Comparison of ENCODE assay signal across 10 cellular contexts in the genomic region with DNA sequence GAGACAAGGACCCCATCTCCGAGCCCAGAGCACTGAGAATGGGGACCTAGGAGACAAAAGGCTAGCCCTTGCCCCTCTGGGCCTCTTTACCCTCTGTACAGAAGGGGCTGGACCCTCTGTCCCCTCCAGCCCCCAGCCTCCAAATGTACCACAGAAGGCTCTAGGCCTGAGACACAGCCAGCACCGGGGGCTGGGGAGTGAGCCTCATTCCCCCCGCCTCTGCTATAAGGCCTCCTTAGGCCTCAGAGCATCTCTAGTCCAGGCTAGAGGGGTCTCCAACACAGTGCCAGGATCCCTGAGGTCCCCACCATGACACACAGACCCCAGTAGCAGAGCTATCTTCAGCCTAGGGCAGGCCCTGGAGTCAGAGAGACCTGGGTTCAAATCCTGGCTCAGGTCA. TPM values are rescaled to one million over a fixed set of nuclear protein-coding genes. Genes with fewer than 3 reads are reported as not detected.
A peak's percentile ranks its signal among the peaks of the same experiment; 100 is the strongest.
DNase-seq lines count a peak whose midpoint lies in the region; ATAC-seq and TF ChIP-seq lines count a peak whose summit lies in the region.
"Had no signal": no experiment of that assay in that cellular context is flagged by ENCODE, and none has a peak within 500 bp of the region (broad histone marks: within the 10 kb centered on the region; RNA-seq: fewer than 3 reads in every experiment).

No MANE protein-coding gene starts in this region.

- peaks cover 22 to 37% (median 34%) of the 10 kb centered on the region in 7 donors for H3K4me1 Mint-ChIP-seq in naive thymus-derived CD4-positive, alpha-beta T cell

- no peaks in the 10 kb centered on the region for H3K27me3 Mint-ChIP-seq in naive thymus-derived CD4-positive, alpha-beta T cell
- H3K27me3 Mint-ChIP-seq: effector memory CD8-positive, alpha-beta T cell had no signal

- peak overlapping the region in 6 of 10 donors; percentile 10 to 92 (median 86) for H3K4me3 Mint-ChIP-seq in naive thymus-derived CD4-positive, alpha-beta T cell

- no peaks in the 10 kb centered on the region for H3K36me3 Mint-ChIP-seq in naive thymus-derived CD4-positive, alpha-beta T cell

- peaks cover 66% of the 10 kb centered on the region for H3K4me1 ChIP-seq in Karpas-422 (ENCODE audit: low read length)
- peaks cover 13 to 33% of the 10 kb centered on the region in 2 donors for H3K4me1 ChIP-seq in naive thymus-derived CD4-positive, alpha-beta T cell (ENCODE audit: control insufficient read depth in 2 of 2, insufficient read depth in 2 of 2, low read length in 2 of 2)

- H3K9me2 ChIP-seq in Karpas-422 (replicated peaks; ENCODE audit: insufficient read depth, low read length): no peaks in the 10 kb centered on the region

- H3K4me3 ChIP-seq in AG04449 (ENCODE audit: low read depth, low read length): peak overlapping the region; percentile 88
- H3K4me3 ChIP-seq in Karpas-422 (ENCODE audit: low read length): peak overlapping the region; percentile 90
- peak overlapping the region; percentile 81 for H3K4me3 ChIP-seq in coronary artery
- H3K4me3 ChIP-seq in naive thymus-derived CD4-positive, alpha-beta T cell (ENCODE audit: low read length): no peak overlapping the region

- H3K36me3 ChIP-seq in Karpas-422 (ENCODE audit: insufficient read depth, low read length): no peaks in the 10 kb centered on the region
- H3K36me3 ChIP-seq in naive thymus-derived CD4-positive, alpha-beta T cell (ENCODE audit: control insufficient read depth in 2 of 3, insufficient read depth in 3 of 3, low read length in 3 of 3): peaks cover 0 to 3% (median 0%) of the 10 kb centered on the region in 3 experiments

- peaks cover 13% of the 10 kb centered on the region for H3K79me2 ChIP-seq in Karpas-422 (ENCODE audit: low read length)

- H3K9me3 Mint-ChIP-seq in naive thymus-derived CD4-positive, alpha-beta T cell: no peaks in the 10 kb centered on the region
- H3K9me3 Mint-ChIP-seq: effector memory CD8-positive, alpha-beta T cell had no signal

- peak overlapping the region; percentile 95 for H3K4me2 ChIP-seq in Karpas-422 (ENCODE audit: low read depth, low read length, poor library complexity, severe bottlenecking)

- no peaks in the 10 kb centered on the region for H3K27me3 ChIP-seq in Karpas-422 (ENCODE audit: low read length)
- H3K27me3 ChIP-seq in naive thymus-derived CD4-positive, alpha-beta T cell (ENCODE audit: control insufficient read depth in 2 of 2, insufficient read depth in 2 of 2, low read length in 2 of 2): no peaks in the 10 kb centered on the region

- no peaks in the 10 kb centered on the region for H4K20me1 ChIP-seq in Karpas-422 (ENCODE audit: insufficient read depth, low read depth, low read length)

- CTCF ChIA-PET in AG04449 (lab: Yijun Ruan, JAX): interaction anchor here (0.9 to 17.2 kb wide), 19 partner anchors 10 to 451 kb away, joined by 3 to 157 read pairs (median 6); partner anchors contain the start of genes MORC2, SELENOM and TUG1
- CTCF ChIA-PET in naive thymus-derived CD4-positive, alpha-beta T cell (lab: Charles Lee): interaction anchor here (1.2 to 8.1 kb wide), 6 partner anchors 119 to 195 kb away, joined by 3 to 59 read pairs (median 6); no protein-coding TSS in a partner anchor

- no peak overlapping the region for H3K27ac Mint-ChIP-seq in naive thymus-derived CD4-positive, alpha-beta T cell

- H2AFZ ChIP-seq in Karpas-422 (ENCODE audit: low read length): no peak overlapping the region

- no peak for DNase-seq in AG04449 (ENCODE audit: low read depth, low spot score)
- no peak for DNase-seq in Karpas-422
- DNase-seq in coronary artery (ENCODE audit: low spot score): peak; percentile 74
- DNase-seq in naive thymus-derived CD4-positive, alpha-beta T cell: no peak
- DNase-seq in DMS153 treated with DMSO at 0.1 percent for 48 hours (lab: John Stamatoyannopoulos, UW; ENCODE audit: unreplicated experiment): no peak
- DNase-seq in GDM1 (lab: John Stamatoyannopoulos, UW): no peak
- DNase-seq in SW 1271 (lab: John Stamatoyannopoulos, UW): no peak

- intact Hi-C loops in naive thymus-derived CD4-positive, alpha-beta T cell (cut with micrococcal nuclease): loop anchor here (2.0 to 10.0 kb wide), 6 partner anchors 75 to 669 kb away; partner anchors contain the start of genes DEPDC5 (in 1 of the 2), DRG1 (in 1 of the 2), LIMK2 (in 1 of the 2) and PRR14L (in 1 of the 2)

- H3K9me3 ChIP-seq in Karpas-422 (ENCODE audit: low read length): no peaks in the 10 kb centered on the region
- no peaks in the 10 kb centered on the region for H3K9me3 ChIP-seq in naive thymus-derived CD4-positive, alpha-beta T cell (ENCODE audit: control insufficient read depth in 2 of 3, low read length in 3 of 3)

- TF ChIP-seq CTCF in AG04449 (IDR thresholded peaks at IDR 0.05; ENCODE audit: insufficient read depth, low read length, missing control alignments): no peak
- no peak for TF ChIP-seq CTCF in coronary artery (IDR thresholded peaks at IDR 0.05)

- H3K9ac ChIP-seq in Karpas-422 (ENCODE audit: low read length): peak overlapping the region; percentile 95

- ATAC-seq in naive thymus-derived CD4-positive, alpha-beta T cell: no peak
- no peak for ATAC-seq in GM18517 (IDR thresholded peaks at IDR 0.05; ENCODE audit: unreplicated experiment)

- POLR2A ChIA-PET in AG04449 (lab: Yijun Ruan, JAX): interaction anchor here (1.5 to 3.1 kb wide), 3 partner anchors 20 to 140 kb away, joined by 4 to 14 read pairs (median 12); partner anchors contain the start of gene SELENOM
- POLR2A ChIA-PET in naive thymus-derived CD4-positive, alpha-beta T cell (lab: Charles Lee): interaction anchor here (1.8 to 3.7 kb wide), 3 partner anchors 134 to 146 kb away, joined by 5 to 21 read pairs (median 11); no protein-coding TSS in a partner anchor

- peak overlapping the region; percentile 78 for H3K27ac ChIP-seq in Karpas-422 (ENCODE audit: low read length)
- peak overlapping the region; percentile 94 to 98 for H3K27ac ChIP-seq in coronary artery
- H3K27ac ChIP-seq in naive thymus-derived CD4-positive, alpha-beta T cell (ENCODE audit: low read depth, low read length): no peak overlapping the region

RNA-seq across cellular contexts. Expression of gene SMTN, which starts 4.8 kb away (rescaled TPM):
- total RNA-seq in Karpas-422 (2014; rRNA removed; shearing (Covaris generic); ENCODE audit: low replicate concordance): 23.5 and 27.9 TPM in 2 replicates
- total RNA-seq in naive thymus-derived CD4-positive, alpha-beta T cell: 10 to 100 TPM in 1 of 5 experiments, 1 to 10 TPM in 4; 3.1 to 14.9 (median 6.2) TPM
- polyA plus RNA-seq in naive thymus-derived CD4-positive, alpha-beta T cell: 1 to 10 TPM; 1.1 to 3.9 TPM

RNA-seq across cellular contexts. Expression of gene SELENOM, which starts 21.4 kb away (rescaled TPM):
- total RNA-seq in Karpas-422 (2014; rRNA removed; shearing (Covaris generic); ENCODE audit: low replicate concordance): 11.1 and 18.5 TPM in 2 replicates
- 10 to 100 TPM in 4 of 5 experiments, 1 to 10 TPM in 1; 9.1 to 71.5 (median 68.6) TPM for total RNA-seq in naive thymus-derived CD4-positive, alpha-beta T cell
- 100 to 1,000 TPM; 129 to 175 TPM for polyA plus RNA-seq in naive thymus-derived CD4-positive, alpha-beta T cell

RNA-seq across cellular contexts. Expression of gene INPP5J, which starts 36.8 kb away (rescaled TPM):
- total RNA-seq in Karpas-422 (2014; rRNA removed; shearing (Covaris generic); ENCODE audit: low replicate concordance): 14.4 and 18.3 TPM in 2 replicates
- under 1 TPM in 4 of 5 experiments, not detected in 1; 0.24 to 0.81 (median 0.51) TPM for total RNA-seq in naive thymus-derived CD4-positive, alpha-beta T cell
- polyA plus RNA-seq in naive thymus-derived CD4-positive, alpha-beta T cell: not detected

RNA-seq across cellular contexts. Expression of gene PLA2G3, which starts 54.4 kb away (rescaled TPM):
- not detected in 2 replicates for total RNA-seq in Karpas-422 (2014; rRNA removed; shearing (Covaris generic); ENCODE audit: low replicate concordance)
- total RNA-seq in naive thymus-derived CD4-positive, alpha-beta T cell: not detected
- polyA plus RNA-seq in naive thymus-derived CD4-positive, alpha-beta T cell: not detected
- total RNA-seq: NCI-H460 had no signal
